ENCODE assay signal across 14 cellular contexts in genomic region chr4:170698334-170698733, GRCh38.
A peak's percentile ranks its signal among the peaks of the same experiment; 100 is the strongest.
DNase-seq lines count a peak whose midpoint lies in the region; ATAC-seq and TF ChIP-seq lines count a peak whose summit lies in the region.
"Had no signal": no experiment of that assay in that cellular context is flagged by ENCODE, and none has a peak within 500 bp of the region (broad histone marks: within the 10 kb centered on the region; RNA-seq: fewer than 3 reads in every experiment).

No MANE protein-coding gene starts in this region.

- no peak overlapping the region for H3K9ac ChIP-seq in SK-N-SH
- no peak overlapping the region for H3K9ac ChIP-seq in smooth muscle cell (ENCODE audit: low read depth)

- TF ChIP-seq EP300 in SK-N-SH (IDR thresholded peaks at IDR 0.05; ENCODE audit: borderline replicate concordance in 1 of 2, low read depth in 1 of 2, low read length in 1 of 2), result no peak

- H3K27ac ChIP-seq in SK-N-SH (ENCODE audit: low read depth in 2 of 2, low read length in 1 of 2) (no peak overlapping the region), dorsolateral prefrontal cortex (no peak overlapping the region), smooth muscle cell (ENCODE audit: low read depth) (no peak overlapping the region)

- H3K79me2 ChIP-seq in SK-N-SH (ENCODE audit: insufficient read depth) (no peaks in the 10 kb centered on the region), smooth muscle cell (ENCODE audit: low read depth) (no peaks in the 10 kb centered on the region)

- H3K9me2 ChIP-seq in SK-N-SH, result no peaks in the 10 kb centered on the region

- no peak for TF ChIP-seq CTCF in SK-N-SH (IDR thresholded peaks at IDR 0.05)
- TF ChIP-seq CTCF in dorsolateral prefrontal cortex (IDR thresholded peaks at IDR 0.05 in 54 of 56, conservative IDR thresholded peaks at IDR 0.05 in 2 of 56; ENCODE audit: low read depth in 1 of 56, partially characterized antibody in 56 of 56), result no peak
- TF ChIP-seq CTCF in smooth muscle cell (IDR thresholded peaks at IDR 0.05; ENCODE audit: borderline replicate concordance, insufficient read depth, poor library complexity, severe bottlenecking), result no peak

- ATAC-seq in GM18517 (IDR thresholded peaks at IDR 0.05; ENCODE audit: unreplicated experiment) (peak; percentile 79), GM21381 (IDR thresholded peaks at IDR 0.05; ENCODE audit: unreplicated experiment) (peak; percentile 64), HG02970 (IDR thresholded peaks at IDR 0.05; ENCODE audit: low FRiP score, unreplicated experiment) (peak; percentile 45), HG03571 (IDR thresholded peaks at IDR 0.05; ENCODE audit: unreplicated experiment) (peak; percentile 50), HG03135 (IDR thresholded peaks at IDR 0.05; ENCODE audit: unreplicated experiment) (no peak)

- no peaks in the 10 kb centered on the region; a peak in 2 of 4 replicates for H3K4me1 ChIP-seq in SK-N-SH (ENCODE audit: control insufficient read depth in 1 of 2, insufficient read depth in 2 of 2, low read depth in 1 of 2, low read length in 1 of 2)
- no peaks in the 10 kb centered on the region for H3K4me1 ChIP-seq in smooth muscle cell (ENCODE audit: low read depth)

- H3K27me3 ChIP-seq in SK-N-SH (ENCODE audit: insufficient read depth) (no peaks in the 10 kb centered on the region), dorsolateral prefrontal cortex (peaks cover 0 to 3% (median 0%) of the 10 kb centered on the region in 45 donors), smooth muscle cell (ENCODE audit: low read depth) (no peaks in the 10 kb centered on the region)

- H2AFZ ChIP-seq in SK-N-SH (ENCODE audit: low read depth), result no peak overlapping the region
- no peak overlapping the region for H2AFZ ChIP-seq in smooth muscle cell (ENCODE audit: low read depth)

- H3K4me2 ChIP-seq in SK-N-SH, result no peak overlapping the region
- no peak overlapping the region for H3K4me2 ChIP-seq in smooth muscle cell

- H3K9me3 ChIP-seq in SK-N-SH, result no peaks in the 10 kb centered on the region
- H3K9me3 ChIP-seq in smooth muscle cell (replicated peaks; ENCODE audit: low read depth), result no peaks in the 10 kb centered on the region

- no peaks in the 10 kb centered on the region for H4K20me1 ChIP-seq in SK-N-SH (ENCODE audit: insufficient read depth)
- H4K20me1 ChIP-seq in smooth muscle cell (ENCODE audit: low read depth), result no peaks in the 10 kb centered on the region

- DNase-seq in SK-N-SH (no peak), dorsolateral prefrontal cortex (no peak), smooth muscle cell (lab: John Stamatoyannopoulos, UW; ENCODE audit: unreplicated experiment) (no peak)
- DNase-seq: activated CD8-positive, alpha-beta memory T cell treated with anti-CD3 and anti-CD28 coated beads for 24 hours; activated naive CD8-positive, alpha-beta T cell treated with anti-CD3 and anti-CD28 coated beads, Interleukin-2, amount 10 ng/mL, durations not matched to agents 7 days and 5 days; EL; NCI-H1048; stimulated activated CD4-positive, alpha-beta T cell treated with anti-CD3 and anti-CD28 coated beads, Interleukin-1b, Interleukin-23, amount 100 ng/mL, for 48 hours; stimulated activated naive CD4-positive, alpha-beta T cell treated with Interleukin-2 at 50 U/mL for 16 hours had no signal

- TF ChIP-seq RAD21 in SK-N-SH (IDR thresholded peaks at IDR 0.05; ENCODE audit: low read length), result no peak

- H3K36me3 ChIP-seq in SK-N-SH (replicated peaks in 1 of 2; ENCODE audit: control insufficient read depth in 1 of 2, insufficient read depth in 2 of 2, low read length in 1 of 2) (no peaks in the 10 kb centered on the region), smooth muscle cell (ENCODE audit: low read depth) (no peaks in the 10 kb centered on the region)

- intact Hi-C loops in dorsolateral prefrontal cortex (cut with DNase I), result no loop called here

- no peaks in the 10 kb centered on the region for H3F3A ChIP-seq in SK-N-SH (replicated peaks; ENCODE audit: insufficient read depth)
- H3F3A ChIP-seq in smooth muscle cell (ENCODE audit: low read depth), result no peaks in the 10 kb centered on the region

- POLR2A ChIA-PET in SK-N-SH (lab: Yijun Ruan, JAX), result no interaction called here

- 47% methylated on average over 1 of the region's 1 CpG for WGBS in SK-N-SH (ENCODE audit: low lambda C conversion rate)
- 91% methylated on average over 1 of the region's 1 CpG for WGBS in smooth muscle cell (ENCODE audit: low lambda C conversion rate)

- H3K4me3 ChIP-seq in SK-N-SH (ENCODE audit: low read depth in 2 of 2, low read length in 1 of 2), result no peak overlapping the region
- no peak overlapping the region for H3K4me3 ChIP-seq in dorsolateral prefrontal cortex
- H3K4me3 ChIP-seq in smooth muscle cell, result no peak overlapping the region

- CTCF ChIA-PET in SK-N-SH (lab: Yijun Ruan, JAX), result interaction anchor here (1.2 kb wide), 1 partner anchor 19 kb away, joined by 3 read pairs; no protein-coding TSS in a partner anchor

TF ChIP-seq in SK-N-SH, 30 proteins besides CTCF, POLR2A, EP300 and RAD21:
- TF ChIP-seq USF1 (IDR thresholded peaks at IDR 0.05; ENCODE audit: borderline replicate concordance, low read depth) (no peak), GATA2 (CRISPR knock-in tag; IDR thresholded peaks at IDR 0.05) (no peak), NRF1 (IDR thresholded peaks at IDR 0.05; ENCODE audit: low read depth, low read length) (no peak), YY1 (IDR thresholded peaks at IDR 0.05; ENCODE audit: low read depth) (no peak), RCOR1 (IDR thresholded peaks at IDR 0.05; ENCODE audit: low read length) (no peak), MXI1 (IDR thresholded peaks at IDR 0.05; ENCODE audit: low read depth, low read length) (no peak)
